In the genomic region with DNA sequence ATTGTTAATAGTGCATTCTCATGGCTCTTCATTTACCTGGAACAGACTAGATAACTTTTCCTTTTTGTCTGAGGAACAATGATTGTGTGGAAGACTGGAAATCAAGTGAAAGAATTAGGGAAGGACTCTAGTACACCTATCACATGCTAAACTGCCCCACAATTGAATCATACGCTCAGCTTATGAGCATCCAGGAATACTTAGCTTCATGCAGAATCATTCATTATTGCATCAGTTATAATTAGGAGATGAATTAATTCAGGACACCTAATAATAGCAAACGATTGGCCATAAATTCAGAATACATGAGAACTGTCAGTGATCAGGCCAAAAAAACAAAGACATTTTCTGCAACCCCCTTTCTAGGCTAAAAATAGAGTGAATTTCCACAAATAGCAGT, we compare ENCODE assay signal across 35 cellular contexts.
"Had no signal": no experiment of that assay in that cellular context is flagged by ENCODE, and none has a peak within 500 bp of the region (broad histone marks: within the 10 kb centered on the region; RNA-seq: fewer than 3 reads in every experiment).

No MANE protein-coding gene starts in this region.

- H3K27me3 Mint-ChIP-seq: activated B cell treated with CpG ODN at 0.5 μM for 24 hours; activated CD4-positive, alpha-beta memory T cell treated with anti-CD3 and anti-CD28 coated beads for 36 hours; activated CD4-positive, alpha-beta T cell treated with anti-CD3 and anti-CD28 coated beads, Interleukin-2, amount 10 ng/mL, durations not matched to agents 24 days and 14 days; activated CD8-positive, alpha-beta T cell treated with anti-CD3 and anti-CD28 coated beads for 36 hours; activated naive CD8-positive, alpha-beta T cell treated with anti-CD3 and anti-CD28 coated beads for 36 hours; activated T-helper 17 cell treated with anti-CD3 and anti-CD28 coated beads, Interleukin-2, amount 50 U/mL, for 72 hours had no signal

- H3K4me3 Mint-ChIP-seq: activated B cell treated with CpG ODN at 0.5 μM for 24 hours; activated CD4-positive, alpha-beta memory T cell treated with anti-CD3 and anti-CD28 coated beads for 36 hours; activated CD4-positive, alpha-beta T cell treated with anti-CD3 and anti-CD28 coated beads, Interleukin-2, amount 10 ng/mL, durations not matched to agents 24 days and 14 days; activated CD8-positive, alpha-beta T cell treated with anti-CD3 and anti-CD28 coated beads for 36 hours; activated naive CD4-positive, alpha-beta T cell treated with anti-CD3 and anti-CD28 coated beads for 36 hours; activated naive CD8-positive, alpha-beta T cell treated with anti-CD3 and anti-CD28 coated beads for 36 hours; activated T-cell treated with anti-CD3 and anti-CD28 coated beads, Interleukin-2, amount 50 U/mL, for 4 hours; activated T-cell treated with anti-CD3 and anti-CD28 coated beads, Interleukin-2, amount 50 U/mL, for 72 hours; activated T-helper 1 cell treated with anti-CD3 and anti-CD28 coated beads, Interleukin-12 subunit alpha, Interleukin-12 subunit beta, Interleukin-2, Interleukin-4 antibody, amounts not matched to agents 30 ng/mL and 10 ng/mL and 1 ng/mL, durations not matched to agents 14 hours and 24 hours and 36 hours; activated T-helper 17 cell treated with anti-CD3 and anti-CD28 coated beads, Interleukin-2, amount 50 U/mL, for 72 hours; T-helper 1 cell treated with Interleukin-12 subunit alpha and Interleukin-12 subunit beta and Interleukin-4 antibody, amounts not matched to agents 30 μg/mL and 1 μg/mL, for 36 hours; T-helper 2 cell treated with Interferon-gamma antibody and Interleukin-4, amounts not matched to agents 5 μg/mL and 100 μg/mL, for 36 hours had no signal

- H3K4me3 ChIP-seq: adrenal gland, body of pancreas, breast epithelium had no signal

- H3K36me3 ChIP-seq: adrenal gland, brain microvascular endothelial cell, breast epithelium had no signal

- H3K36me3 Mint-ChIP-seq: activated CD4-positive, alpha-beta memory T cell treated with anti-CD3 and anti-CD28 coated beads for 36 hours; activated naive CD4-positive, alpha-beta T cell treated with anti-CD3 and anti-CD28 coated beads, Interleukin-2, amount 50 U/mL, for 72 hours; activated naive CD8-positive, alpha-beta T cell treated with anti-CD3 and anti-CD28 coated beads for 36 hours had no signal

- H3K27me3 ChIP-seq: adrenal gland, body of pancreas, brain microvascular endothelial cell, breast epithelium had no signal

- H3K4me1 ChIP-seq: adrenal gland, body of pancreas, breast epithelium had no signal

- H3K9me3 ChIP-seq: adrenal gland, body of pancreas, breast epithelium had no signal

- H3K27ac Mint-ChIP-seq: activated B cell treated with CpG ODN at 0.5 μM for 24 hours; activated CD4-positive, alpha-beta memory T cell treated with anti-CD3 and anti-CD28 coated beads for 36 hours; activated CD4-positive, alpha-beta T cell treated with anti-CD3 and anti-CD28 coated beads, Interleukin-2, amount 10 ng/mL, durations not matched to agents 24 days and 14 days; activated CD8-positive, alpha-beta T cell treated with anti-CD3 and anti-CD28 coated beads for 36 hours; activated naive CD4-positive, alpha-beta T cell treated with anti-CD3 and anti-CD28 coated beads for 36 hours; activated naive CD4-positive, alpha-beta T cell treated with anti-CD3 and anti-CD28 coated beads, Interleukin-2, amount 50 U/mL, for 72 hours; activated naive CD8-positive, alpha-beta T cell treated with anti-CD3 and anti-CD28 coated beads for 36 hours; activated T-cell treated with anti-CD3 and anti-CD28 coated beads, Interleukin-2, amount 50 U/mL, for 72 hours; activated T-helper 1 cell treated with anti-CD3 and anti-CD28 coated beads, Interleukin-12 subunit alpha, Interleukin-12 subunit beta, Interleukin-2, Interleukin-4 antibody, amounts not matched to agents 30 ng/mL and 10 ng/mL and 1 ng/mL, durations not matched to agents 14 hours and 24 hours and 36 hours; activated T-helper 17 cell treated with anti-CD3 and anti-CD28 coated beads, Interleukin-2, amount 50 U/mL, for 72 hours; T-helper 1 cell treated with Interleukin-12 subunit alpha and Interleukin-12 subunit beta and Interleukin-4 antibody, amounts not matched to agents 30 μg/mL and 1 μg/mL, for 36 hours; T-helper 2 cell treated with Interferon-gamma antibody and Interleukin-4, amounts not matched to agents 5 μg/mL and 100 μg/mL, for 36 hours had no signal

- H3K9me3 Mint-ChIP-seq: activated B cell treated with CpG ODN at 0.5 μM for 24 hours; activated CD4-positive, alpha-beta memory T cell treated with anti-CD3 and anti-CD28 coated beads for 36 hours; activated CD4-positive, alpha-beta T cell treated with anti-CD3 and anti-CD28 coated beads, Interleukin-2, amount 10 ng/mL, durations not matched to agents 24 days and 14 days; activated CD8-positive, alpha-beta T cell treated with anti-CD3 and anti-CD28 coated beads for 36 hours; activated naive CD4-positive, alpha-beta T cell treated with anti-CD3 and anti-CD28 coated beads for 36 hours; activated naive CD4-positive, alpha-beta T cell treated with anti-CD3 and anti-CD28 coated beads, Interleukin-2, amount 50 U/mL, for 72 hours; activated naive CD8-positive, alpha-beta T cell treated with anti-CD3 and anti-CD28 coated beads for 36 hours; activated T-cell treated with anti-CD3 and anti-CD28 coated beads, Interleukin-2, amount 50 U/mL, for 4 hours; activated T-helper 1 cell treated with anti-CD3 and anti-CD28 coated beads, Interleukin-12 subunit alpha, Interleukin-12 subunit beta, Interleukin-2, Interleukin-4 antibody, amounts not matched to agents 30 ng/mL and 10 ng/mL and 1 ng/mL, durations not matched to agents 14 hours and 24 hours and 36 hours; activated T-helper 17 cell treated with anti-CD3 and anti-CD28 coated beads, Interleukin-2, amount 50 U/mL, for 72 hours; T-helper 1 cell treated with Interleukin-12 subunit alpha and Interleukin-12 subunit beta and Interleukin-4 antibody, amounts not matched to agents 30 μg/mL and 1 μg/mL, for 36 hours; T-helper 2 cell treated with Interferon-gamma antibody and Interleukin-4, amounts not matched to agents 5 μg/mL and 100 μg/mL, for 36 hours had no signal

- H3K4me1 Mint-ChIP-seq: activated B cell treated with CpG ODN at 0.5 μM for 24 hours; activated CD4-positive, alpha-beta T cell treated with anti-CD3 and anti-CD28 coated beads, Interleukin-2, amount 10 ng/mL, durations not matched to agents 24 days and 14 days; activated naive CD8-positive, alpha-beta T cell treated with anti-CD3 and anti-CD28 coated beads for 36 hours; activated T-helper 17 cell treated with anti-CD3 and anti-CD28 coated beads, Interleukin-2, amount 50 U/mL, for 72 hours had no signal

- DNase-seq: activated B cell treated with CpG ODN at 0.5 μM for 24 hours; activated CD4-positive, alpha-beta memory T cell treated with anti-CD3 and anti-CD28 coated beads for 36 hours; activated CD4-positive, alpha-beta T cell treated with anti-CD3 and anti-CD28 coated beads for 4 hours; activated CD4-positive, alpha-beta T cell treated with anti-CD3 and anti-CD28 coated beads, Interleukin-2, amount 10 ng/mL, durations not matched to agents 24 days and 14 days; activated CD4-positive, alpha-beta T cell treated with anti-CD3 and anti-CD28 coated beads, Interleukin-2, amount 50 U/mL, for 1 hour; activated CD4-positive, alpha-beta T cell treated with anti-CD3 and anti-CD28 coated beads, Interleukin-2, amount 50 U/mL, for 4 hours; activated CD4-positive, CD25-positive, alpha-beta regulatory T cell treated with anti-CD3 and anti-CD28 coated beads, Interleukin-2, amount 50 U/mL, for 72 hours; activated CD8-positive, alpha-beta memory T cell treated with anti-CD3 and anti-CD28 coated beads, Interleukin-2, amount 50 U/mL, for 4 hours; activated CD8-positive, alpha-beta T cell treated with anti-CD3 and anti-CD28 coated beads for 36 hours; activated effector memory CD4-positive, alpha-beta T cell treated with anti-CD3 and anti-CD28 coated beads, Interleukin-2, amount 50 U/mL, for 16 hours; activated gamma-delta T cell treated with Interleukin-2 at 50 U/mL for 16 hours; activated naive CD4-positive, alpha-beta T cell; activated naive CD4-positive, alpha-beta T cell treated with anti-CD3 and anti-CD28 coated beads for 36 hours; activated naive CD4-positive, alpha-beta T cell treated with anti-CD3 and anti-CD28 coated beads, Interleukin-2, amount 50 U/mL, for 16 hours; activated naive CD8-positive, alpha-beta T cell treated with anti-CD3 and anti-CD28 coated beads for 36 hours; activated T-cell treated with anti-CD3 and anti-CD28 coated beads for 4 hours; activated T-cell treated with anti-CD3 and anti-CD28 coated beads, Interleukin-2, amount 50 U/mL, for 1 hour; activated T-cell treated with anti-CD3 and anti-CD28 coated beads, Interleukin-2, amount 50 U/mL, for 4 hours; activated T-cell treated with anti-CD3 and anti-CD28 coated beads, Interleukin-2, amount 50 U/mL, for 72 hours; adrenal gland; amniotic stem cell; aorta; body of pancreas; brain microvascular endothelial cell; central memory CD4-positive, alpha-beta T cell; T-helper 1 cell; T-helper 2 cell; T-helper 9 cell had no signal

- H3K27ac ChIP-seq: adrenal gland, body of pancreas, brain microvascular endothelial cell, breast epithelium, VCaP had no signal

- ATAC-seq: activated CD8-positive, alpha-beta T cell treated with anti-CD3 and anti-CD28 coated beads for 36 hours; activated naive CD4-positive, alpha-beta T cell treated with anti-CD3 and anti-CD28 coated beads, Interleukin-2, amount 50 U/mL, for 72 hours; activated T-cell treated with anti-CD3 and anti-CD28 coated beads, Interleukin-2, amount 50 U/mL, for 4 hours; activated T-cell treated with anti-CD3 and anti-CD28 coated beads, Interleukin-2, amount 50 U/mL, for 72 hours; activated T-helper 17 cell treated with anti-CD3 and anti-CD28 coated beads, Interleukin-2, amount 50 U/mL, for 72 hours; body of pancreas had no signal
